Comparison of ENCODE assay signal across 8 cellular contexts in the genomic region with DNA sequence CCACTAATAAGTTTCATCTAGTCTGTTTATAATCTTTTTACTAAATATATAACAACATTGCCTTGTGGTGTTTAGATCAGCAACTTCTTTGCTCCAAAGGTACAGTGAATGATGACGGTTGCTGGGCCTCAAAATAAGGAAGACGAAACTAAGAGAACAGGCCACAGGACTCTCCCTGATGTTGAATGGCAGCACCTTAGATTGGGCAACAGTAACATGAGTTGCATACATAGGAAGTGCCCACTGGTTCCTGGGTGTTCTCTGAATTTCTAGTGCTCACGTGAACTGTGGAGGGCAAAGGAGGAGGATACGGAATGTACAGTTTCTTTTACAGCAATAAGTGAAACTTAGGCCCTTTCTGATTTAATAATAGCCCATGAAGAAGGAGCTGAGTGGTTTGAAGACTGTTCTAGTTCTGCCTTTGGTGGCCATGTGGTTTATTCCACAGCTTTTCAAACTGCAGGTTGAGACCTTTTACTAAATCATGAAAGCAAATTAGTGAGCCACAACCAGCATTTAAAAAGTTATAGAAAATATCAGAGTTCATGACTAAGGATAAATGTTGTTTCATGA.
DNase-seq lines count a peak whose midpoint lies in the region; ATAC-seq and TF ChIP-seq lines count a peak whose summit lies in the region.
"Not testable (repeated sequence)": the region's sequence is repeated elsewhere in the genome, so short reads cannot be mapped to it uniquely, and the experiment has no call there.

No MANE protein-coding gene starts in this region.

- not testable (repeated sequence) for H2AFZ ChIP-seq in SU-DHL-6 (ENCODE audit: low read depth, low read length, severe bottlenecking)

- not testable (repeated sequence) for H3K27me3 Mint-ChIP-seq in CD4-positive, CD25-positive, alpha-beta regulatory T cell

- H3K27ac ChIP-seq in CD4-positive, CD25-positive, alpha-beta regulatory T cell (ENCODE audit: insufficient read depth, low read length, poor library complexity, severe bottlenecking); heart right ventricle: not testable (repeated sequence)
- H3K27ac ChIP-seq in SU-DHL-6 (ENCODE audit: low read depth, low read length) = 0 out of 2 replicates have a peak overlapping the region, but pooled peaks have one; percentile 29

- not testable (repeated sequence) for H4K20me1 ChIP-seq in SU-DHL-6 (ENCODE audit: low read depth, low read length)

- H3K36me3 ChIP-seq in CD4-positive, CD25-positive, alpha-beta regulatory T cell (ENCODE audit: control insufficient read depth, insufficient read depth, low read length); SU-DHL-6 (ENCODE audit: low read length); heart right ventricle: not testable (repeated sequence)

- intact Hi-C loops in heart right ventricle (cut with DNase I); sciatic nerve (cut with DNase I): not testable (repeated sequence)

- H3K36me3 Mint-ChIP-seq in CD4-positive, CD25-positive, alpha-beta regulatory T cell = not testable (repeated sequence)

- H3K27me3 ChIP-seq in CD4-positive, CD25-positive, alpha-beta regulatory T cell (ENCODE audit: control insufficient read depth, insufficient read depth, low read length); SU-DHL-6 (ENCODE audit: low read length); heart right ventricle: not testable (repeated sequence)

- not testable (repeated sequence) for H3K9me2 ChIP-seq in SU-DHL-6 (replicated peaks; ENCODE audit: insufficient read depth, low read length)

- not testable (repeated sequence) for H3K4me2 ChIP-seq in SU-DHL-6 (ENCODE audit: low read depth, low read length, poor library complexity, severe bottlenecking)

- 93 to 98% methylated on average over 2 of the region's 4 CpGs for WGBS in heart right ventricle, 2 donors

- H3K4me3 ChIP-seq in CD4-positive, CD25-positive, alpha-beta regulatory T cell (ENCODE audit: low read depth, low read length); SU-DHL-6 (ENCODE audit: insufficient read depth, low read length, poor library complexity, severe bottlenecking); heart right ventricle: not testable (repeated sequence)

- H3F3A ChIP-seq in SU-DHL-6 (ENCODE audit: insufficient read depth) = not testable (repeated sequence)

- not testable (repeated sequence) for H3K27ac Mint-ChIP-seq in CD4-positive, CD25-positive, alpha-beta regulatory T cell

- H3K4me1 ChIP-seq in CD4-positive, CD25-positive, alpha-beta regulatory T cell (ENCODE audit: control insufficient read depth, insufficient read depth, low read length, poor library complexity, severe bottlenecking); heart right ventricle: not testable (repeated sequence)

- not testable (repeated sequence) for H3K4me1 Mint-ChIP-seq in CD4-positive, CD25-positive, alpha-beta regulatory T cell

- DNase-seq in CD4-positive, CD25-positive, alpha-beta regulatory T cell; heart right ventricle; sciatic nerve (ENCODE audit: low spot score): not testable (repeated sequence)

- not testable (repeated sequence) for TF ChIP-seq CTCF in SU-DHL-6 (IDR thresholded peaks at IDR 0.05; ENCODE audit: insufficient read depth, low read length, poor library complexity, severe bottlenecking); heart right ventricle (IDR thresholded peaks at IDR 0.05)

- not testable (repeated sequence) for H3K9me3 ChIP-seq in CD4-positive, CD25-positive, alpha-beta regulatory T cell (ENCODE audit: control insufficient read depth in 2 of 2, low read length in 2 of 2); SU-DHL-6 (ENCODE audit: insufficient read depth, low read length); heart right ventricle

- not testable (repeated sequence) for H3K9ac ChIP-seq in SU-DHL-6 (ENCODE audit: low read length)

- H3K9me3 Mint-ChIP-seq in CD4-positive, CD25-positive, alpha-beta regulatory T cell = not testable (repeated sequence)

- H3K4me3 Mint-ChIP-seq in CD4-positive, CD25-positive, alpha-beta regulatory T cell = not testable (repeated sequence)

- H3K79me2 ChIP-seq in SU-DHL-6 (ENCODE audit: insufficient read depth, low read length) = not testable (repeated sequence)

- peak; percentile 44 to 58 for ATAC-seq in CD4-positive, CD25-positive, alpha-beta regulatory T cell (ENCODE audit: low read depth in 2 of 2)
- peak; percentile 48 for ATAC-seq in GM19328 (IDR thresholded peaks at IDR 0.05; ENCODE audit: unreplicated experiment)
- peak; percentile 55 for ATAC-seq in GM21786 (IDR thresholded peaks at IDR 0.05; ENCODE audit: unreplicated experiment)
- ATAC-seq in HG03025 (IDR thresholded peaks at IDR 0.05; ENCODE audit: low FRiP score, unreplicated experiment) = peak; percentile 49
- ATAC-seq in HG03565 (IDR thresholded peaks at IDR 0.05; ENCODE audit: unreplicated experiment) = peak; percentile 45
- ATAC-seq in heart right ventricle = peak in 5 of 8 donors; percentile 42 to 88 (median 71)
- peak; percentile 81 for ATAC-seq in sciatic nerve
